Comparison of ENCODE assay signal across 26 cellular contexts in the genomic region with DNA sequence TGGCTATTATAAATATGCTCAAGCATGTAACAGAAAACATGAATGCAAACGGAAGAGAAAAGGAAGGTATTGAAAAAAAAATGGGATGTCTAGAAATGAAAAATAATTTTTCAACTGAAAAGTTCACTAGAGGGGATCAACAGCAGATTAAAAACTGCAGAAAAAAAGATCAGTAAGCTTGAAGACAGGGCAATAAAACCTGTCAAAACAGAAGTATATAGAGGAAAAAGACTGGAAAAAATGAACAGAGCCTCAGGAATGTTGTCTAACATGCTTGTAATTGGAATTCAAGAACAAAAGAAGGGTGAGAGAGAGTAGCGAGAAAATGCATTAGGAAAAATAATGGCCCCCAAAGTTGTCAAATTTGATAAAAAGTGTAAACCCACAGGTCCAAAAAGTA. TPM values are rescaled to one million over a fixed set of nuclear protein-coding genes. Genes with fewer than 3 reads are reported as not detected.
DNase-seq lines count a peak whose midpoint lies in the region; ATAC-seq, FAIRE-seq and TF ChIP-seq lines count a peak whose summit lies in the region.
"Had no signal": no experiment of that assay in that cellular context is flagged by ENCODE, and none has a peak within 500 bp of the region (broad histone marks: within the 10 kb centered on the region; RNA-seq: fewer than 3 reads in every experiment).

No MANE protein-coding gene starts in this region.

- H3K27me3 ChIP-seq in HepG2 (ENCODE audit: control insufficient read depth in 1 of 2, insufficient read depth in 2 of 2, low read length in 2 of 2) (no peaks in the 10 kb centered on the region), right lobe of liver (no peaks in the 10 kb centered on the region), K562 (ENCODE audit: control insufficient read depth in 2 of 2, insufficient read depth in 2 of 2, low read length in 2 of 2) (peaks cover 22 to 36% of the 10 kb centered on the region in 2 experiments), Karpas-422 (ENCODE audit: low read length) (no peaks in the 10 kb centered on the region)
- H3K27me3 ChIP-seq: BE2C; BLaER1 treated with 17β-estradiol and CSF1 and Interleukin-3, amounts not matched to agents 10 nM and 100 nM had no signal

- TF ChIP-seq RAD21 in HepG2 (CRISPR knock-in tag; IDR thresholded peaks at IDR 0.05) (no peak), K562 (CRISPR knock-in tag; conservative IDR thresholded peaks at IDR 0.05 in 1 of 2, IDR thresholded peaks at IDR 0.05 in 1 of 2) (no peak)

- H3K4me2 ChIP-seq in HepG2 (ENCODE audit: low read depth, low read length): no peak overlapping the region
- no peak overlapping the region for H3K4me2 ChIP-seq in K562 (ENCODE audit: insufficient read depth, low read length)
- H3K4me2 ChIP-seq in Karpas-422 (ENCODE audit: low read depth, low read length, poor library complexity, severe bottlenecking): no peak overlapping the region
- H3K4me2 ChIP-seq: A549; BLaER1 treated with 17β-estradiol and CSF1 and Interleukin-3, amounts not matched to agents 10 nM and 100 nM had no signal

- H3K9ac ChIP-seq in HepG2 (ENCODE audit: insufficient read depth, low read depth, low read length) (no peak overlapping the region), K562 (ENCODE audit: insufficient read depth in 1 of 2, low read depth in 2 of 2, low read length in 2 of 2) (no peak overlapping the region), Karpas-422 (ENCODE audit: low read length) (no peak overlapping the region)
- H3K9ac ChIP-seq: BLaER1 treated with 17β-estradiol and CSF1 and Interleukin-3, amounts not matched to agents 10 nM and 100 nM; GM23248 had no signal

- H3K79me2 ChIP-seq in HepG2 (ENCODE audit: insufficient read depth, low read length) (no peaks in the 10 kb centered on the region), K562 (ENCODE audit: control insufficient read depth, insufficient read depth, low read length) (no peaks in the 10 kb centered on the region), Karpas-422 (ENCODE audit: low read length) (no peaks in the 10 kb centered on the region)

- H2AFZ ChIP-seq in HepG2 (ENCODE audit: low read length) (no peak overlapping the region), K562 (ENCODE audit: low read depth, low read length) (no peak overlapping the region), Karpas-422 (ENCODE audit: low read length) (no peak overlapping the region)
- H2AFZ ChIP-seq: GM23248 had no signal

- TF ChIP-seq CTCF in HepG2 (CRISPR knock-in tag; IDR thresholded peaks at IDR 0.05): no peak
- no peak for TF ChIP-seq CTCF in right lobe of liver (IDR thresholded peaks at IDR 0.05)
- no peak for TF ChIP-seq CTCF in K562 (IDR thresholded peaks at IDR 0.05 in 2 of 3, conservative IDR thresholded peaks at IDR 0.05 in 1 of 3; ENCODE audit: insufficient read depth in 2 of 3, low read depth in 1 of 3, low read length in 3 of 3)

- no peak overlapping the region for H3K27ac ChIP-seq in HepG2 (ENCODE audit: extremely low read length, insufficient read depth, low read length)
- H3K27ac ChIP-seq in right lobe of liver: no peak overlapping the region
- H3K27ac ChIP-seq in K562 (ENCODE audit: extremely low read depth, low read depth, low read length): no peak overlapping the region
- H3K27ac ChIP-seq in epithelial cell of prostate: peak overlapping the region; percentile 94
- no peak overlapping the region for H3K27ac ChIP-seq in Karpas-422 (ENCODE audit: low read length)
- H3K27ac ChIP-seq: A549; BLaER1 treated with 17β-estradiol and CSF1 and Interleukin-3, amounts not matched to agents 10 nM and 100 nM; GM23248 had no signal

- H3K9me1 ChIP-seq in K562 (ENCODE audit: control insufficient read depth, insufficient read depth, low read length): no peaks in the 10 kb centered on the region

- POLR2A ChIA-PET in HepG2 (lab: Yijun Ruan, JAX) (no interaction called here), K562 (lab: Yijun Ruan, JAX) (interaction anchor here (0.8 kb wide), 1 partner anchor 123 kb away, joined by 3 read pairs; no protein-coding TSS in a partner anchor)

- H3K4me3 ChIP-seq in HepG2 (replicated peaks in 1 of 3; ENCODE audit: insufficient read depth in 1 of 3, low read depth in 2 of 3, low read length in 3 of 3) (no peak overlapping the region), right lobe of liver (no peak overlapping the region), K562 (no peak overlapping the region), Karpas-422 (ENCODE audit: low read length) (no peak overlapping the region)
- H3K4me3 ChIP-seq: A549; BLaER1 treated with 17β-estradiol and CSF1 and Interleukin-3, amounts not matched to agents 10 nM and 100 nM; GM12878; GM23248 had no signal

- intact Hi-C loops in HepG2 (cut with micrococcal nuclease; ENCODE audit: unreplicated experiment) (no loop called here), right lobe of liver (cut with DNase I) (no loop called here), K562 (cut with micrococcal nuclease) (no loop called here)

- WGBS in HepG2 (ENCODE audit: low lambda C conversion rate): 94% methylated on average over 2 of the region's 2 CpGs
- WGBS in right lobe of liver (ENCODE audit: insufficient coverage, low coverage, low lambda C conversion rate, missing lambda C conversion rate): 85% methylated on average over 2 of the region's 2 CpGs
- 0% methylated on average over 2 of the region's 2 CpGs for WGBS in K562 (ENCODE audit: insufficient coverage, low coverage, missing lambda C conversion rate)

- H3K9me3 ChIP-seq in HepG2 (ENCODE audit: low read length) (peaks cover 18% of the 10 kb centered on the region), right lobe of liver (peaks cover 0 to 5% (median 0%) of the 10 kb centered on the region in 4 donors), K562 (replicated peaks; ENCODE audit: control insufficient read depth, insufficient read depth, low read depth, low read length) (peaks cover 5% of the 10 kb centered on the region; the same call in 1 of the 2 replicates), Karpas-422 (ENCODE audit: low read length) (peaks cover 36% of the 10 kb centered on the region)
- H3K9me3 ChIP-seq: BE2C had no signal

- in situ Hi-C loops in HepG2 (cut with HindIII; ENCODE audit: extremely low pct_ligation_motif_present, low pct_unique_long_range_greater_than_20kb) (no loop called here), K562 (cut with MboI) (no loop called here)

- H3K4me1 ChIP-seq in HepG2 (ENCODE audit: insufficient read depth, low read length) (peaks cover 41% of the 10 kb centered on the region), right lobe of liver (no peaks in the 10 kb centered on the region), K562 (replicated peaks in 1 of 2; ENCODE audit: control insufficient read depth in 2 of 2, insufficient read depth in 2 of 2, low read length in 2 of 2) (peaks cover 0 to 10% of the 10 kb centered on the region in 2 experiments; a peak in 1 of 5 replicates), Karpas-422 (ENCODE audit: low read length) (peaks cover 32% of the 10 kb centered on the region)

- ATAC-seq in HepG2 (no peak), right lobe of liver (no peak), K562 (no peak), GM18868 (IDR thresholded peaks at IDR 0.05; ENCODE audit: unreplicated experiment) (no peak)
- ATAC-seq: A549, GM12878 had no signal

- TF ChIP-seq POLR2A in HepG2 (IDR thresholded peaks at IDR 0.05; ENCODE audit: insufficient read depth in 1 of 2, low read depth in 2 of 2, low read length in 2 of 2) (no peak), right lobe of liver (IDR thresholded peaks at IDR 0.05) (no peak), K562 (conservative IDR thresholded peaks at IDR 0.05) (no peak)

- no peaks in the 10 kb centered on the region for H3K36me3 ChIP-seq in HepG2 (replicated peaks in 1 of 2; ENCODE audit: control insufficient read depth in 1 of 2, insufficient read depth in 2 of 2, low read length in 2 of 2)
- no peaks in the 10 kb centered on the region for H3K36me3 ChIP-seq in right lobe of liver
- no peaks in the 10 kb centered on the region for H3K36me3 ChIP-seq in K562 (ENCODE audit: control insufficient read depth, insufficient read depth, low read length)
- peaks cover 6% of the 10 kb centered on the region; the same call in 1 of the 2 replicates for H3K36me3 ChIP-seq in Karpas-422 (ENCODE audit: insufficient read depth, low read length)
- H3K36me3 ChIP-seq: BE2C had no signal

- TF ChIP-seq EP300 in HepG2 (IDR thresholded peaks at IDR 0.05; ENCODE audit: low read depth in 2 of 2, low read length in 2 of 2) (no peak), HepG2 (CRISPR knock-in tag; IDR thresholded peaks at IDR 0.05; ENCODE audit: borderline replicate concordance) (no peak), K562 (IDR thresholded peaks at IDR 0.05; ENCODE audit: low read length) (no peak)

- no peaks in the 10 kb centered on the region for H3K9me2 ChIP-seq in Karpas-422 (replicated peaks; ENCODE audit: insufficient read depth, low read length)

- BruUV-seq in HepG2 (replicated peaks; lab: Mats Ljungman, UMichigan): no TSS peak
- BruUV-seq in K562 (replicated peaks; lab: Mats Ljungman, UMichigan): no TSS peak

- FAIRE-seq in HepG2 (lab: Jason Lieb, UNC) (no peak), K562 (lab: Jason Lieb, UNC) (no peak)
- FAIRE-seq: A549, D721Med, GM12878, H1 had no signal

- no peaks in the 10 kb centered on the region for H4K20me1 ChIP-seq in HepG2 (ENCODE audit: insufficient read depth, low read length)
- no peaks in the 10 kb centered on the region for H4K20me1 ChIP-seq in K562 (replicated peaks; ENCODE audit: control insufficient read depth, insufficient read depth, low read length)
- no peaks in the 10 kb centered on the region for H4K20me1 ChIP-seq in Karpas-422 (ENCODE audit: insufficient read depth, low read depth, low read length)
- H4K20me1 ChIP-seq: BLaER1 treated with 17β-estradiol and CSF1 and Interleukin-3, amounts not matched to agents 10 nM and 100 nM had no signal

- DNase-seq in HepG2 (ENCODE audit: low spot score): no peak
- no peak for DNase-seq in right lobe of liver
- no peak for DNase-seq in K562 (ENCODE audit: extremely low read depth in 1 of 4, low spot score in 3 of 4)
- DNase-seq in epithelial cell of prostate (ENCODE audit: low read depth, low spot score): no peak
- no peak for DNase-seq in NCI-H446 (lab: John Stamatoyannopoulos, UW)
- DNase-seq in Karpas-422: no peak
- DNase-seq: 8988T; ACHN; AML-193; BE2C; CD4-positive, alpha-beta T cell; CD8-positive, alpha-beta memory T cell; DMS 273 treated with DMSO at 0.1 percent for 48 hours; DMS79; EL; GDM1; GM23248; H7; HCEC 1CT had no signal

- CTCF ChIA-PET in HepG2 (lab: Yijun Ruan, JAX; ENCODE audit: low intra/inter-chr PET ratio, low total read pairs): no interaction called here
- CTCF ChIA-PET in K562 (lab: Yijun Ruan, JAX; ENCODE audit: low intra/inter-chr PET ratio): no interaction called here

RNA-seq across cellular contexts. Expression of a gene that starts 29.6 kb away (rescaled TPM):
- 5.2 and 5.6 TPM in 2 replicates for total RNA-seq in HepG2 (2016; rRNA removed; fragmentation: Illumina TruSeq; extraction: Trizol)
- 4.7 and 6.3 TPM in 2 replicates for total RNA-seq in HepG2 (2016; cell fraction: cytosol; rRNA removed; fragmentation: Illumina TruSeq; extraction: Trizol; ENCODE audit: low read depth)
- total RNA-seq in HepG2 (2016; cell fraction: insoluble cytoplasmic fraction; rRNA removed; fragmentation: Illumina TruSeq; extraction: Trizol): 6.2 TPM in 1 of 2 replicates, not detected in the other
- 6.0 and 8.4 TPM in 2 replicates for total RNA-seq in HepG2 (2016; cell fraction: membrane; rRNA removed; fragmentation: Illumina TruSeq; extraction: Trizol)
- 2.3 and 5.6 TPM in 2 replicates for total RNA-seq in HepG2 (2016; cell fraction: nucleus; rRNA removed; fragmentation: Illumina TruSeq; extraction: Trizol)
- 7.6 and 8.6 TPM in 2 replicates for polyA plus RNA-seq in HepG2 (2011; rRNA removed)
- 9.1 and 18.4 TPM in 2 replicates for polyA plus RNA-seq in HepG2 (2011; cell fraction: cytosol; rRNA removed)
- 5.7 and 7.5 TPM in 2 replicates for polyA plus RNA-seq in HepG2 (2011; cell fraction: nucleus; rRNA removed)
- polyA plus RNA-seq in HepG2 (2012): 10.0 and 16.7 TPM in 2 replicates
- 13.6 and 17.8 TPM in 2 replicates for polyA plus RNA-seq in HepG2 (2016; cell fraction: cytosol; fragmentation: Illumina TruSeq; extraction: Trizol; ENCODE audit: low read depth)
- polyA plus RNA-seq in HepG2 (2016; cell fraction: insoluble cytoplasmic fraction; fragmentation: Illumina TruSeq; extraction: Trizol; ENCODE audit: low read depth): 11.2 and 14.9 TPM in 2 replicates
- 16.4 and 19.1 TPM in 2 replicates for polyA plus RNA-seq in HepG2 (2016; cell fraction: membrane; fragmentation: Illumina TruSeq; extraction: Trizol; ENCODE audit: low read depth)
- polyA plus RNA-seq in HepG2 (2016; cell fraction: nucleus; fragmentation: Illumina TruSeq; extraction: Trizol; ENCODE audit: insufficient read depth, low read depth): 6.9 and 8.0 TPM in 2 replicates
- polyA minus RNA-seq in HepG2 (2011; rRNA and poly(A)+ RNA removed; ENCODE audit: low replicate concordance): 6.5 TPM in 1 of 2 replicates, not detected in the other
- 4.6 TPM in 1 of 2 replicates, not detected in the other for polyA minus RNA-seq in HepG2 (2011; cell fraction: cytosol; rRNA and poly(A)+ RNA removed)
- polyA minus RNA-seq in HepG2 (2011; cell fraction: nucleus; rRNA and poly(A)+ RNA removed): 0.62 and 1.2 TPM in 2 replicates
- total RNA-seq in right lobe of liver: 10 to 100 TPM in 2 of 6 experiments, under 1 TPM in 2, not detected in 2; 0.80 to 17.2 (median 5.7) TPM
- total RNA-seq in K562 (2011; cell fraction: chromatin; rRNA removed; ENCODE audit: low replicate concordance): not detected in 2 replicates
- not detected in 2 replicates for total RNA-seq in K562 (2011; cell fraction: nucleolus; rRNA removed)
- not detected in 2 replicates for total RNA-seq in K562 (2011; cell fraction: nucleoplasm; rRNA removed)
- total RNA-seq in K562 (2014; rRNA removed): not detected in 2 replicates
- total RNA-seq in K562 (2014; rRNA removed; fragmentation: Illumina TruSeq; extraction: Trizol): not detected in 2 replicates
- not detected in 2 replicates for total RNA-seq in K562 (2015; rRNA removed; fragmentation: Illumina TruSeq; extraction: Trizol)
- not detected in 2 replicates for total RNA-seq in K562 (2021)
- not detected in 2 replicates for polyA plus RNA-seq in K562 (2011; rRNA removed)
- polyA plus RNA-seq in K562 (2011; cell fraction: cytosol; rRNA removed): not detected in 2 replicates
- polyA plus RNA-seq in K562 (2011; cell fraction: nucleus; rRNA removed): not detected in 2 replicates
- polyA plus RNA-seq in K562 (2012): not detected in 2 replicates
- not detected in 2 replicates for polyA plus RNA-seq in K562 (2014; fragmentation: Illumina TruSeq; extraction: Trizol)
- not detected for polyA plus RNA-seq in K562 (2014; fragmentation: Nextera tagmentation; extraction: Ambion mirVana)
- not detected in 2 replicates for polyA plus RNA-seq in K562 (2014; rRNA removed)
- not detected in 2 replicates for polyA minus RNA-seq in K562 (2011; rRNA and poly(A)+ RNA removed)
- polyA minus RNA-seq in K562 (2011; cell fraction: cytosol; rRNA and poly(A)+ RNA removed): not detected in 2 replicates
- polyA minus RNA-seq in K562 (2011; cell fraction: nucleus; rRNA and poly(A)+ RNA removed): not detected in 2 replicates
- not detected in 2 replicates for total RNA-seq in Karpas-422 (2014; rRNA removed; shearing (Covaris generic); ENCODE audit: low replicate concordance)
- total RNA-seq: CD4-positive, alpha-beta T cell; CD8-positive, alpha-beta memory T cell; GM12878; GM23248; H1; H7 had no signal
- polyA plus RNA-seq: A549; CD14-positive monocyte; CD8-positive, alpha-beta memory T cell; GM12878; GM23248; H1 had no signal
